Comparison of ENCODE assay signal across 19 cellular contexts in the genomic region with DNA sequence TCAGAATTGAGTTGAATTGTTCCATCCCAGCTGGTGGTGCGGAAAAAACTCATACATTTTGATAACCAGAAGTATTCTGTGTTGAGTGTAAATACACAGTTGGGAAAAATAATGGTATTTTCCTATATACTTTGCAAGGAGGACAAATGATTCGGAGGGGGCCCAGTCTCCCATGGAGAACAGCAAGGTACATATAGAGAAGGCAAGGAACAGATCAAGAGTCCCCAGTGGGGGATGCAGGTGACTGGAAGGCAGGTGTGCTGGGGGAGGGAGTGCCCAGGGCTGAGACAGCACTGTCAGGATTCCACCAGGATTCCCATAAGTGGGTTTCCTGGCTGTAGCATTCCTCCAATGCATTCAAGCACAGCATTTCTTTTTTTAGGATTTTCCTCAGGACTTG. TPM values are rescaled to one million over a fixed set of nuclear protein-coding genes. Genes with fewer than 3 reads are reported as not detected.
A peak's percentile ranks its signal among the peaks of the same experiment; 100 is the strongest.
DNase-seq lines count a peak whose midpoint lies in the region; ATAC-seq, FAIRE-seq and TF ChIP-seq lines count a peak whose summit lies in the region.
"Had no signal": no experiment of that assay in that cellular context is flagged by ENCODE, and none has a peak within 500 bp of the region (broad histone marks: within the 10 kb centered on the region; RNA-seq: fewer than 3 reads in every experiment).

No MANE protein-coding gene starts in this region.

- H3K27ac ChIP-seq in GM23338 (ENCODE audit: low read depth), result no peak overlapping the region
- no peak overlapping the region for H3K27ac ChIP-seq in H1 (ENCODE audit: low read depth, low read length)
- H3K27ac ChIP-seq in skeletal muscle tissue (ENCODE audit: low read depth, low read length), result peak overlapping the region; percentile 89

- CTCF ChIA-PET in H1 (lab: Charles Lee; ENCODE audit: partially characterized antibody), result interaction anchor here (1.4 kb wide), 1 partner anchor 15 kb away, joined by 5 read pairs; no protein-coding TSS in a partner anchor

- TF ChIP-seq CTCF in GM23338 (conservative IDR thresholded peaks at IDR 0.05; ENCODE audit: low read depth in 2 of 2) (no peak), H1 (IDR thresholded peaks at IDR 0.05; ENCODE audit: control extremely low read depth in 1 of 3, insufficient read depth in 1 of 3, low read depth in 1 of 3, low read length in 3 of 3) (no peak)

- H2AFZ ChIP-seq in GM23338, result 0 out of 2 replicates have a peak overlapping the region, but pooled peaks have one; percentile 53
- H2AFZ ChIP-seq in H1 (ENCODE audit: low read length), result no peak overlapping the region

- H4K8ac ChIP-seq in H1 (ENCODE audit: extremely low read depth, insufficient read depth, low read length), result no peak overlapping the region

- H2BK15ac ChIP-seq in H1 (ENCODE audit: low read length), result no peak overlapping the region

- H3K4me3 Mint-ChIP-seq in GM23338, result no peak overlapping the region
- H3K4me3 Mint-ChIP-seq: B cell had no signal

- H3K27me3 ChIP-seq in GM23338 (ENCODE audit: insufficient read depth), result no peaks in the 10 kb centered on the region
- H3K27me3 ChIP-seq in H1 (replicated peaks in 1 of 4; ENCODE audit: control insufficient read depth in 3 of 4, extremely low read depth in 1 of 4, insufficient read depth in 3 of 4, low read length in 3 of 4), result no peaks in the 10 kb centered on the region; a peak in 1 of 7 replicates
- no peaks in the 10 kb centered on the region for H3K27me3 ChIP-seq in skeletal muscle tissue (ENCODE audit: control insufficient read depth in 3 of 3, insufficient read depth in 3 of 3, low read length in 3 of 3)

- POLR2A ChIA-PET in H1 (lab: Charles Lee; ENCODE audit: partially characterized antibody), result interaction anchor here (1.0 to 1.9 kb wide), 2 partner anchors 10 to 19 kb away, joined by 3 to 8 read pairs; no protein-coding TSS in a partner anchor

- peak overlapping the region; percentile 66 for H3K4me2 ChIP-seq in GM23338
- H3K4me2 ChIP-seq in H1 (ENCODE audit: insufficient read depth in 1 of 2, low read depth in 2 of 2, low read length in 2 of 2), result peak overlapping the region in 1 of 2 experiments; percentile 37; a peak in 1 of 4 replicates

- H3K4ac ChIP-seq in H1 (replicated peaks; ENCODE audit: insufficient read length, low read depth, low read length), result no peak overlapping the region

- no peaks in the 10 kb centered on the region for H3K36me3 ChIP-seq in GM23338 (ENCODE audit: insufficient read depth)
- no peaks in the 10 kb centered on the region; a peak in 1 of 8 replicates for H3K36me3 ChIP-seq in H1 (ENCODE audit: control insufficient read depth in 2 of 4, insufficient read depth in 4 of 4, low read length in 3 of 4)
- no peaks in the 10 kb centered on the region for H3K36me3 ChIP-seq in skeletal muscle tissue (ENCODE audit: control insufficient read depth in 3 of 3, insufficient read depth in 3 of 3, low read length in 3 of 3)
- H3K36me3 ChIP-seq: HAP-1 had no signal

- no peaks in the 10 kb centered on the region for H3K23me2 ChIP-seq in H1 (ENCODE audit: low read depth, low read length)

- H4K91ac ChIP-seq in H1 (replicated peaks; ENCODE audit: insufficient read length, low read length), result no peak overlapping the region

- no peak overlapping the region for H2AK5ac ChIP-seq in H1 (ENCODE audit: low read depth, low read length)

- H3K4me1 ChIP-seq in GM23338 (ENCODE audit: insufficient read depth) (peaks cover 43% of the 10 kb centered on the region), H1 (replicated peaks in 1 of 4; ENCODE audit: control insufficient read depth in 3 of 4, insufficient read depth in 4 of 4, low read length in 3 of 4) (peaks cover 9 to 31% (median 18%) of the 10 kb centered on the region in 4 experiments), skeletal muscle tissue (ENCODE audit: control insufficient read depth in 3 of 3, insufficient read depth in 3 of 3, low read length in 3 of 3) (peaks cover 23 to 31% (median 24%) of the 10 kb centered on the region in 3 donors)
- H3K4me1 ChIP-seq: HAP-1 had no signal

- H3K27ac Mint-ChIP-seq in GM23338, result no peak overlapping the region
- H3K27ac Mint-ChIP-seq: B cell had no signal

- H3K56ac ChIP-seq in H1 (replicated peaks; ENCODE audit: insufficient read length, low read depth, low read length), result no peak overlapping the region

- ATAC-seq in GM23338 (peak; percentile 9; the same call in 1 of the 3 replicates), GM21390 (IDR thresholded peaks at IDR 0.05; ENCODE audit: unreplicated experiment) (no peak)
- ATAC-seq: Panc1, SK-N-SH treated with all-trans-retinoic acid at 6 μM for 48 hours had no signal

- TF ChIP-seq EP300 in H1 (IDR thresholded peaks at IDR 0.05; ENCODE audit: borderline replicate concordance in 1 of 2, low read depth in 2 of 2, low read length in 2 of 2), result no peak

- H2BK120ac ChIP-seq in H1 (replicated peaks; ENCODE audit: low read depth, low read length), result no peak overlapping the region

- no peak overlapping the region for H2BK5ac ChIP-seq in H1 (ENCODE audit: low read depth, low read length)

- H3K18ac ChIP-seq in H1 (ENCODE audit: extremely low read depth, low read length), result peak overlapping the region; percentile 38; the same call in 1 of the 2 replicates

- H3F3A ChIP-seq in GM23338 (replicated peaks; ENCODE audit: low read depth), result 0 out of 2 replicates have a peak, but pooled peaks cover 6% of the 10 kb centered on the region

- H3K9ac ChIP-seq in H1 (replicated peaks in 1 of 4; ENCODE audit: extremely low read depth in 1 of 4, low read depth in 3 of 4, low read length in 3 of 4), result no peak overlapping the region
- H3K9ac ChIP-seq in skeletal muscle tissue (ENCODE audit: low read depth in 1 of 3, low read length in 3 of 3), result no peak overlapping the region

- TF ChIP-seq POLR2A in H1 (IDR thresholded peaks at IDR 0.05; ENCODE audit: control extremely low read depth in 1 of 2, low read depth in 2 of 2, low read length in 2 of 2), result no peak

- peaks cover 56% of the 10 kb centered on the region for H3K4me1 Mint-ChIP-seq in GM23338
- H3K4me1 Mint-ChIP-seq: B cell had no signal

- H3K23ac ChIP-seq in H1 (ENCODE audit: insufficient read length), result no peak overlapping the region

- no peak for TF ChIP-seq RAD21 in H1 (IDR thresholded peaks at IDR 0.05 in 1 of 2, conservative IDR thresholded peaks at IDR 0.05 in 1 of 2; ENCODE audit: low read depth in 2 of 2, low read length in 2 of 2)

- H3K9me3 Mint-ChIP-seq in GM23338, result peaks cover 21% of the 10 kb centered on the region

- H3K9me3 ChIP-seq in H1 (ENCODE audit: insufficient read depth in 2 of 2, low read depth in 1 of 2, low read length in 1 of 2), result peaks cover 7 to 13% of the 10 kb centered on the region in 2 experiments; a peak in 3 of 4 replicates
- peaks cover 0 to 7% (median 3%) of the 10 kb centered on the region in 3 donors for H3K9me3 ChIP-seq in skeletal muscle tissue (ENCODE audit: control insufficient read depth in 3 of 3, low read length in 3 of 3)
- H3K9me3 ChIP-seq: HAP-1 had no signal

- H2BK12ac ChIP-seq in H1 (ENCODE audit: low read depth, low read length), result peak overlapping the region; percentile 89; the same call in 1 of the 2 replicates

- peak overlapping the region; percentile 87; the same call in 1 of the 2 replicates for H2BK20ac ChIP-seq in H1 (ENCODE audit: low read length)

- 82% methylated on average over 2 of the region's 2 CpGs; no CpG with 5 or more reads in 1 of the 2 experiments for WGBS in H1 (ENCODE audit: extremely low coverage in 1 of 2, insufficient coverage in 1 of 2, insufficient read length in 1 of 2, insufficient replicate concordance in 2 of 2, low coverage in 1 of 2, low lambda C conversion rate in 2 of 2, missing lambda C conversion rate in 1 of 2), 2 experiments

- H3K36me3 Mint-ChIP-seq in GM23338 (ENCODE audit: low read depth), result peaks cover 16% of the 10 kb centered on the region

- FAIRE-seq in H1 (lab: Jason Lieb, UNC), result no peak
- FAIRE-seq: A204.1 had no signal

- H3K79me2 ChIP-seq in GM23338 (replicated peaks; ENCODE audit: insufficient read depth) (no peaks in the 10 kb centered on the region), H1 (ENCODE audit: control insufficient read depth in 1 of 2, insufficient read depth in 2 of 2, low read length in 2 of 2) (no peaks in the 10 kb centered on the region)

- H4K20me1 ChIP-seq in GM23338 (replicated peaks; ENCODE audit: insufficient read depth) (no peaks in the 10 kb centered on the region), H1 (replicated peaks in 1 of 2; ENCODE audit: control insufficient read depth in 1 of 2, insufficient read depth in 2 of 2, low read length in 2 of 2) (no peaks in the 10 kb centered on the region)

- peaks cover 14% of the 10 kb centered on the region for H3K27me3 Mint-ChIP-seq in GM23338 (ENCODE audit: insufficient read depth, low read depth, poor library complexity)

- H4K5ac ChIP-seq in H1 (ENCODE audit: insufficient read length, low read depth, low read length), result no peak overlapping the region

- H3K79me1 ChIP-seq in H1 (ENCODE audit: low read depth, low read length), result no peaks in the 10 kb centered on the region

- no peak overlapping the region for H3K4me3 ChIP-seq in GM23338
- no peak overlapping the region for H3K4me3 ChIP-seq in H1 (ENCODE audit: extremely low read depth in 1 of 4, insufficient read depth in 2 of 4, low read depth in 3 of 4, low read length in 4 of 4)
- H3K4me3 ChIP-seq in skeletal muscle tissue (ENCODE audit: low read length in 3 of 3), result peak overlapping the region in 1 of 3 donors; percentile 28
- H3K4me3 ChIP-seq: HAP-1 had no signal

- peak; percentile 7 for DNase-seq in activated CD8-positive, alpha-beta memory T cell treated with anti-CD3 and anti-CD28 coated beads, Interleukin-2, amount 50 U/mL, for 48 hours
- DNase-seq in activated CD8-positive, alpha-beta memory T cell treated with anti-CD3 and anti-CD28 coated beads, Interleukin-2, amount 50 U/mL, for 4 hours, result no peak
- no peak for DNase-seq in GM23338 (ENCODE audit: low spot score)
- DNase-seq in H1 (ENCODE audit: low read depth in 1 of 2, low spot score in 2 of 2), result no peak
- DNase-seq in germinal center (ENCODE audit: low spot score), result no peak
- DNase-seq: EL; Karpas-422; MV-4-11; NCI-H1105 treated with DMSO at 0.1 percent for 48 hours; NCI-H1694 treated with DMSO at 0.1 percent for 48 hours; NCI-H2081 treated with DMSO at 0.1 percent for 48 hours; NK-92 treated with Interleukin-12 subunit alpha and Interleukin-12 subunit beta, amount 100 ng/mL, for 24 hours had no signal

- H3K14ac ChIP-seq in H1 (ENCODE audit: insufficient read length), result no peak overlapping the region

- 0 out of 2 replicates have a peak, but pooled peaks cover 9% of the 10 kb centered on the region for H3K9me2 ChIP-seq in GM23338 (ENCODE audit: insufficient read depth)

RNA-seq across cellular contexts. Expression of gene ADCY1, which starts 10.8 kb away (rescaled TPM):
- 14.6 and 18.7 TPM in 2 replicates for total RNA-seq in GM23338 (2014; rRNA removed; shearing (Covaris generic))
- polyA plus RNA-seq in GM23338 (2016; fragmentation: Nextera tagmentation; extraction: Ambion mirVana), result 2.3 and 2.4 TPM in 2 replicates
- 25.9 and 26.9 TPM in 2 replicates for total RNA-seq in H1 (2021; fragmentation: NEBNext Ultra II Directional; extraction: Animal tissue kit (Norgen Biotek cat#: 25700))
- 7.9 and 11.8 TPM in 2 replicates for polyA plus RNA-seq in H1 (2011; rRNA removed)
- polyA plus RNA-seq in H1 (2011; cell fraction: cytosol; rRNA removed), result 10.0 TPM
- polyA plus RNA-seq in H1 (2011; cell fraction: nucleus; rRNA removed), result 19.8 TPM
- polyA plus RNA-seq in H1 (2012, experiment 1 of 2), result 10.6 to 12.4 TPM (median 11.8 TPM) in 4 replicates
- 5.5 TPM for polyA plus RNA-seq in H1 (2012, experiment 2 of 2)
- polyA plus RNA-seq in H1 (2013, experiment 1 of 2), result 13.8 TPM
- 13.3 TPM for polyA plus RNA-seq in H1 (2013, experiment 2 of 2)
- polyA minus RNA-seq in H1 (2011; rRNA and poly(A)+ RNA removed), result 40.6 and 43.2 TPM in 2 replicates
- polyA minus RNA-seq in H1 (2011; cell fraction: cytosol; rRNA and poly(A)+ RNA removed), result 14.8 TPM
- polyA minus RNA-seq in H1 (2011; cell fraction: nucleus; rRNA and poly(A)+ RNA removed), result 21.8 TPM
- 9.9 TPM for total RNA-seq in skeletal muscle tissue
